Comparison of ENCODE assay signal across 8 cellular contexts in genomic region chr4:7192252-7193039, GRCh38. TPM values are rescaled to one million over a fixed set of nuclear protein-coding genes. Genes with fewer than 3 reads are reported as not detected.
DNase-seq lines count a peak whose midpoint lies in the region; ATAC-seq and TF ChIP-seq lines count a peak whose summit lies in the region.

TSS of gene SORCS2 (plus strand) at chr4:7192538.

- H2AFZ ChIP-seq in GM23248 = peak within 1 kb of the TSS; percentile 33; the same call in 1 of the 2 replicates

- no peak within 1 kb of the TSS for H3K27ac Mint-ChIP-seq in CD4-positive, CD25-positive, alpha-beta regulatory T cell
- no peak within 1 kb of the TSS for H3K27ac Mint-ChIP-seq in activated T-cell treated with anti-CD3 and anti-CD28 coated beads, Interleukin-2, amount 50 U/mL, for 72 hours
- no peak within 1 kb of the TSS for H3K27ac Mint-ChIP-seq in natural killer cell

- H3K4me2 ChIP-seq in GM23248 (ENCODE audit: unreplicated experiment) = peak within 1 kb of the TSS; percentile 47

- in situ Hi-C loops in GM23248 (cut with MboI) = loop anchor here (10.0 to 25.0 kb wide), 2 partner anchors 102 to 520 kb away; no protein-coding TSS in a partner anchor

- 1 to 2% methylated on average over 74 to 87 of the region's 119 CpGs for WGBS in GM23248 (ENCODE audit: low coverage in 1 of 2, low lambda C conversion rate in 2 of 2, missing lambda C conversion rate in 2 of 2), 2 experiments

- H3K9ac ChIP-seq in GM23248 (0 out of 2 replicates have a peak within 1 kb of the TSS, but pooled peaks have one; percentile 1), subcutaneous abdominal adipose tissue (ENCODE audit: low read length in 5 of 5) (no peak within 1 kb of the TSS)

- peak within 1 kb of the TSS in 2 of 4 donors; percentile 41 to 66 for H3K4me3 Mint-ChIP-seq in CD4-positive, CD25-positive, alpha-beta regulatory T cell
- H3K4me3 Mint-ChIP-seq in activated T-cell treated with anti-CD3 and anti-CD28 coated beads, Interleukin-2, amount 50 U/mL, for 72 hours = peak within 1 kb of the TSS in 1 of 2 donors; percentile 68
- peak within 1 kb of the TSS; percentile 56 for H3K4me3 Mint-ChIP-seq in natural killer cell

- peak; percentile 47 for TF ChIP-seq CTCF in fibroblast of the aortic adventitia (IDR thresholded peaks at IDR 0.05; ENCODE audit: insufficient read depth, low read length)
- peak; percentile 66 for TF ChIP-seq CTCF in natural killer cell (IDR thresholded peaks at IDR 0.05)

- intact Hi-C loops in natural killer cell (cut with micrococcal nuclease) = loop anchor here (1.0 to 10.0 kb wide), 4 partner anchors 142 to 792 kb away; no protein-coding TSS in a partner anchor

- no peak within 1 kb of the TSS for H3K27ac ChIP-seq in CD4-positive, CD25-positive, alpha-beta regulatory T cell (ENCODE audit: insufficient read depth, low read length, poor library complexity, severe bottlenecking)
- H3K27ac ChIP-seq in GM23248 (no peak within 1 kb of the TSS), subcutaneous abdominal adipose tissue (ENCODE audit: low read depth, low read length) (no peak within 1 kb of the TSS)

- H3F3A ChIP-seq in GM23248 (ENCODE audit: insufficient read depth) = no peaks in the 10 kb centered on the region

- no peak within 1 kb of the TSS for H3K4me3 ChIP-seq in CD4-positive, CD25-positive, alpha-beta regulatory T cell (ENCODE audit: low read depth, low read length)
- H3K4me3 ChIP-seq in GM23248 (peak within 1 kb of the TSS; percentile 56), fibroblast of the aortic adventitia (ENCODE audit: low read depth, low read length) (peak within 1 kb of the TSS; percentile 57), subcutaneous abdominal adipose tissue (ENCODE audit: low read depth in 1 of 5, low read length in 5 of 5) (peak within 1 kb of the TSS in 4 of 5 donors; percentile 22 to 53 (median 40))

- DNase-seq in CD4-positive, CD25-positive, alpha-beta regulatory T cell = peak in 2 of 3 donors; percentile 14 to 30
- DNase-seq in GM23248 (peak; percentile 85), NCI-H69 (lab: John Stamatoyannopoulos, UW) (peak; percentile 74), fibroblast of the aortic adventitia (ENCODE audit: low read depth) (peak; percentile 41), natural killer cell (peak; percentile 68)
- DNase-seq in activated T-cell treated with anti-CD3 and anti-CD28 coated beads, Interleukin-2, amount 50 U/mL, for 72 hours = peak; percentile 42 to 70

- peaks cover 58% of the 10 kb centered on the region for H3K27me3 Mint-ChIP-seq in CD4-positive, CD25-positive, alpha-beta regulatory T cell
- peaks cover 34% of the 10 kb centered on the region for H3K27me3 Mint-ChIP-seq in activated T-cell treated with anti-CD3 and anti-CD28 coated beads, Interleukin-2, amount 50 U/mL, for 72 hours (ENCODE audit: low read depth)
- peaks cover 42 to 46% of the 10 kb centered on the region in 2 donors for H3K27me3 Mint-ChIP-seq in natural killer cell (ENCODE audit: low read depth in 2 of 2)

- H3K9me3 Mint-ChIP-seq in CD4-positive, CD25-positive, alpha-beta regulatory T cell = peaks cover 0 to 4% (median 0%) of the 10 kb centered on the region in 7 donors
- no peaks in the 10 kb centered on the region for H3K9me3 Mint-ChIP-seq in activated T-cell treated with anti-CD3 and anti-CD28 coated beads, Interleukin-2, amount 50 U/mL, for 72 hours
- H3K9me3 Mint-ChIP-seq in natural killer cell = no peaks in the 10 kb centered on the region

- H3K9me2 ChIP-seq in GM23248 (ENCODE audit: insufficient read depth) = no peaks in the 10 kb centered on the region

- H3K4me1 ChIP-seq in CD4-positive, CD25-positive, alpha-beta regulatory T cell (ENCODE audit: control insufficient read depth, insufficient read depth, low read length, poor library complexity, severe bottlenecking) = peaks cover 6% of the 10 kb centered on the region
- H3K4me1 ChIP-seq in GM23248 (ENCODE audit: insufficient read depth) = peaks cover 7% of the 10 kb centered on the region
- H3K4me1 ChIP-seq in subcutaneous abdominal adipose tissue (ENCODE audit: control insufficient read depth in 5 of 5, insufficient read depth in 5 of 5, low read length in 5 of 5) = peaks cover 0 to 13% (median 10%) of the 10 kb centered on the region in 5 donors

- H4K20me1 ChIP-seq in GM23248 (ENCODE audit: insufficient read depth) = no peaks in the 10 kb centered on the region

- ATAC-seq in CD4-positive, CD25-positive, alpha-beta regulatory T cell (ENCODE audit: low read depth in 2 of 2) = peak; percentile 37 to 40
- peak; percentile 72 to 85 for ATAC-seq in activated T-cell treated with anti-CD3 and anti-CD28 coated beads, Interleukin-2, amount 50 U/mL, for 72 hours (replicated peaks in 1 of 2)
- peak; percentile 78 to 96 (median 96) for ATAC-seq in natural killer cell
- no peak for ATAC-seq in GM21619 (IDR thresholded peaks at IDR 0.05; ENCODE audit: unreplicated experiment)

- H3K4me1 Mint-ChIP-seq in CD4-positive, CD25-positive, alpha-beta regulatory T cell = peaks cover 0 to 2% (median 0%) of the 10 kb centered on the region in 4 donors
- H3K4me1 Mint-ChIP-seq in activated T-cell treated with anti-CD3 and anti-CD28 coated beads, Interleukin-2, amount 50 U/mL, for 72 hours (ENCODE audit: low read depth) = no peaks in the 10 kb centered on the region
- no peaks in the 10 kb centered on the region for H3K4me1 Mint-ChIP-seq in natural killer cell

- H3K36me3 ChIP-seq in CD4-positive, CD25-positive, alpha-beta regulatory T cell (ENCODE audit: control insufficient read depth, insufficient read depth, low read length) = no peaks in the 10 kb centered on the region
- no peaks in the 10 kb centered on the region for H3K36me3 ChIP-seq in GM23248 (ENCODE audit: low read depth)
- no peaks in the 10 kb centered on the region for H3K36me3 ChIP-seq in subcutaneous abdominal adipose tissue (ENCODE audit: control insufficient read depth in 5 of 5, insufficient read depth in 5 of 5, low read length in 5 of 5)

- no peaks in the 10 kb centered on the region for H3K9me3 ChIP-seq in CD4-positive, CD25-positive, alpha-beta regulatory T cell (ENCODE audit: control insufficient read depth in 2 of 2, low read length in 2 of 2)
- H3K9me3 ChIP-seq in GM23248 (ENCODE audit: low read depth) (no peaks in the 10 kb centered on the region), subcutaneous abdominal adipose tissue (ENCODE audit: control insufficient read depth in 5 of 5, low read length in 5 of 5) (no peaks in the 10 kb centered on the region)

- peaks cover 4% of the 10 kb centered on the region for H3K27me3 ChIP-seq in CD4-positive, CD25-positive, alpha-beta regulatory T cell (ENCODE audit: control insufficient read depth, insufficient read depth, low read length)
- H3K27me3 ChIP-seq in GM23248 (replicated peaks; ENCODE audit: insufficient read depth) = peaks cover 40% of the 10 kb centered on the region
- peaks cover 30 to 70% (median 59%) of the 10 kb centered on the region in 5 donors for H3K27me3 ChIP-seq in subcutaneous abdominal adipose tissue (ENCODE audit: control insufficient read depth in 5 of 5, insufficient read depth in 4 of 5, low read length in 5 of 5)

- no peaks in the 10 kb centered on the region for H3K36me3 Mint-ChIP-seq in CD4-positive, CD25-positive, alpha-beta regulatory T cell
- peaks cover 0 to 1% of the 10 kb centered on the region in 2 donors for H3K36me3 Mint-ChIP-seq in activated T-cell treated with anti-CD3 and anti-CD28 coated beads, Interleukin-2, amount 50 U/mL, for 72 hours (ENCODE audit: insufficient read depth in 2 of 2)
- no peaks in the 10 kb centered on the region for H3K36me3 Mint-ChIP-seq in natural killer cell

- no peaks in the 10 kb centered on the region for H3K79me2 ChIP-seq in GM23248 (ENCODE audit: insufficient read depth)

RNA-seq across cellular contexts. Expression of gene SORCS2, which starts in this region (rescaled TPM):
- not detected for total RNA-seq in CD4-positive, CD25-positive, alpha-beta regulatory T cell
- not detected for polyA plus RNA-seq in CD4-positive, CD25-positive, alpha-beta regulatory T cell
- 1.4 and 4.3 TPM in 2 replicates for total RNA-seq in GM23248 (2014; rRNA removed; shearing (Covaris generic))
- 0.38 and 0.74 TPM in 2 replicates for polyA plus RNA-seq in GM23248 (2016; fragmentation: Nextera tagmentation; extraction: Ambion mirVana)
- under 1 TPM; 0.05 to 0.07 TPM for total RNA-seq in activated T-cell treated with anti-CD3 and anti-CD28 coated beads, Interleukin-2, amount 50 U/mL, for 72 hours
- total RNA-seq in fibroblast of the aortic adventitia (ENCODE audit: low replicate concordance) (0.27 and 5.4 TPM in 2 replicates), natural killer cell (1 to 10 TPM; 1.2 to 2.5 (median 1.4) TPM)

Comparison
In these comparisons a context has a peak if more than half of its experiments do, and no peak if none do; other contexts are left out.
1. Peak in DNase-seq and ATAC-seq in CD4-positive, CD25-positive, alpha-beta regulatory T cell; RNA of the gene not detected or under 1 TPM.
2. Peak in DNase-seq and ATAC-seq in activated T-cell treated with anti-CD3 and anti-CD28 coated beads, Interleukin-2, amount 50 U/mL, for 72 hours; RNA of the gene not detected or under 1 TPM.
3. DNase-seq: peak in every context shown above with its lines; median percentile 85 in GM23248; 74 in NCI-H69; 68 in natural killer cell; 56 in activated T-cell treated with anti-CD3 and anti-CD28 coated beads, Interleukin-2, amount 50 U/mL, for 72 hours; 41 in fibroblast of the aortic adventitia; 22 in CD4-positive, CD25-positive, alpha-beta regulatory T cell.